ENCODE assay signal across 1 cellular context in genomic region chr3:190580443-190580842, GRCh38.
A peak's percentile ranks its signal among the peaks of the same experiment; 100 is the strongest.
TF ChIP-seq lines count a peak whose summit lies in the region.

No MANE protein-coding gene starts in this region.

TF ChIP-seq in HepG2, 621 proteins besides CTCF, POLR2A, EP300 and RAD21 (continued from another document):
- peak; percentile 62; the same call in 1 of the 2 replicates for TF ChIP-seq ZMYM4 (CRISPR knock-in tag; IDR thresholded peaks at IDR 0.05)
- TF ChIP-seq ZNF790 (CRISPR knock-in tag; IDR thresholded peaks at IDR 0.05; ENCODE audit: borderline replicate concordance), result no peak
